Comparison of ENCODE assay signal across 8 cellular contexts in the genomic region with DNA sequence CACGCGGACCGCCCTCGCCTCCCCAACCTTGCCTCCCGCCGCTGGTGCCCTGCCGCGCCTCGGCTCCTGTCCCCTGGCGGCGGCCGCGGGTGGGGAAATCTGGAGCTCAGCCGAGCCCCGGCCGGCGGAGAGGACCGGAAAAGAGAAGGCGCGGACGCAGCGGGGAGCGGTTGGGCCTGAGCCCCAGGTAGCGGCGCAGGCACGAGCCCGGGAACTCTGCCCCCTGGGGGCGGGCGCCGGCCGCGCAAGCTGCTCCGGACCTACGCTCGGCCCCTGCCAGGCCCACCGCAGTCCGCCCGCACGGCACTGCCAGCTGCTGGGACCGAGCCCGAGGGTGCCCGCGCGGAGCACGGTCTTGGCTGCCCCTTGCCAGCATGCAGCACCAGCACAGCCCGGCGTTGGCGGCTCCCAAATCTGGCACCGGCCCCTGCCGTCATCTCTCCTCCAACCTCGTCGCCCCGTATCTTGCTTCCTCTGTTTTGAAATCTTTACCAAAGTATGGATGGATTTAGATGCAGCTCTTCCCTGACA. TPM values are rescaled to one million over a fixed set of nuclear protein-coding genes. Genes with fewer than 3 reads are reported as not detected.
DNase-seq lines count a peak whose midpoint lies in the region; ATAC-seq and TF ChIP-seq lines count a peak whose summit lies in the region.

A gene with protein sequence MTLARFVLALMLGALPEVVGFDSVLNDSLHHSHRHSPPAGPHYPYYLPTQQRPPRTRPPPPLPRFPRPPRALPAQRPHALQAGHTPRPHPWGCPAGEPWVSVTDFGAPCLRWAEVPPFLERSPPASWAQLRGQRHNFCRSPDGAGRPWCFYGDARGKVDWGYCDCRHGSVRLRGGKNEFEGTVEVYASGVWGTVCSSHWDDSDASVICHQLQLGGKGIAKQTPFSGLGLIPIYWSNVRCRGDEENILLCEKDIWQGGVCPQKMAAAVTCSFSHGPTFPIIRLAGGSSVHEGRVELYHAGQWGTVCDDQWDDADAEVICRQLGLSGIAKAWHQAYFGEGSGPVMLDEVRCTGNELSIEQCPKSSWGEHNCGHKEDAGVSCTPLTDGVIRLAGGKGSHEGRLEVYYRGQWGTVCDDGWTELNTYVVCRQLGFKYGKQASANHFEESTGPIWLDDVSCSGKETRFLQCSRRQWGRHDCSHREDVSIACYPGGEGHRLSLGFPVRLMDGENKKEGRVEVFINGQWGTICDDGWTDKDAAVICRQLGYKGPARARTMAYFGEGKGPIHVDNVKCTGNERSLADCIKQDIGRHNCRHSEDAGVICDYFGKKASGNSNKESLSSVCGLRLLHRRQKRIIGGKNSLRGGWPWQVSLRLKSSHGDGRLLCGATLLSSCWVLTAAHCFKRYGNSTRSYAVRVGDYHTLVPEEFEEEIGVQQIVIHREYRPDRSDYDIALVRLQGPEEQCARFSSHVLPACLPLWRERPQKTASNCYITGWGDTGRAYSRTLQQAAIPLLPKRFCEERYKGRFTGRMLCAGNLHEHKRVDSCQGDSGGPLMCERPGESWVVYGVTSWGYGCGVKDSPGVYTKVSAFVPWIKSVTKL (minus strand): TSS at position 161 of the 531 bp plus-strand sequence. CDS start 283 bp downstream, outside the sequence.

- ATAC-seq in HG02759 (IDR thresholded peaks at IDR 0.05; ENCODE audit: unreplicated experiment), result peak; percentile 99
- ATAC-seq in left lung, result peak; percentile 95

- H3K4me3 ChIP-seq in coronary artery (peak within 1 kb of the TSS; percentile 75), left lung (peak within 1 kb of the TSS; percentile 40 to 48)

- intact Hi-C loops in left lung (cut with DNase I), result no loop called here

- peaks cover 0 to 12% of the 10 kb centered on the region in 2 donors for H3K4me1 ChIP-seq in left lung

- H3K9me3 ChIP-seq in left lung, result no peaks in the 10 kb centered on the region

- DNase-seq in NCI-H2029 (lab: John Stamatoyannopoulos, UW), result peak; percentile 17
- DNase-seq in NCI-H2029 treated with DMSO at 0.1 percent for 48 hours (lab: John Stamatoyannopoulos, UW), result no peak
- peak; percentile 34 for DNase-seq in NCI-H1105 (lab: John Stamatoyannopoulos, UW)
- DNase-seq in activated CD4-positive, CD25-positive, alpha-beta regulatory T cell (lab: John Stamatoyannopoulos, UW), result peak; percentile 3 to 10 (median 6)
- no peak for DNase-seq in coronary artery (ENCODE audit: low spot score)
- DNase-seq in left lung, result peak; percentile 64 to 94
- DNase-seq in stimulated activated CD4-positive, alpha-beta T cell treated with anti-CD3 and anti-CD28 coated beads, Interleukin-4, amount 100 ng/mL, for 4 hours, result peak; percentile 10 to 53

- H3K36me3 ChIP-seq in left lung, result no peaks in the 10 kb centered on the region

- H3K27ac ChIP-seq in coronary artery, result no peak within 1 kb of the TSS
- no peak within 1 kb of the TSS for H3K27ac ChIP-seq in left lung

- peaks cover 25 to 63% of the 10 kb centered on the region in 2 donors for H3K27me3 ChIP-seq in left lung

- TF ChIP-seq CTCF in coronary artery (IDR thresholded peaks at IDR 0.05), result no peak
- peak; percentile 71 to 77 for TF ChIP-seq CTCF in left lung (IDR thresholded peaks at IDR 0.05)

RNA-seq across cellular contexts. Expression of the gene that starts here (rescaled TPM):
- 1 to 10 TPM; 3.8 to 4.0 TPM for total RNA-seq in left lung

Comparison
In these comparisons a context has a peak if more than half of its experiments do, and no peak if none do; other contexts are left out.
1. DNase-seq: peak in NCI-H2029 (single experiment), NCI-H1105 (single experiment), activated CD4-positive, CD25-positive, alpha-beta regulatory T cell (4 of 4), left lung (2 of 2) and stimulated activated CD4-positive, alpha-beta T cell treated with anti-CD3 and anti-CD28 coated beads, Interleukin-4, amount 100 ng/mL, for 4 hours (2 of 2); none in NCI-H2029 treated with DMSO at 0.1 percent for 48 hours (single experiment) and coronary artery (single experiment).